ENCODE assay signal across 11 cellular contexts in the genomic region with DNA sequence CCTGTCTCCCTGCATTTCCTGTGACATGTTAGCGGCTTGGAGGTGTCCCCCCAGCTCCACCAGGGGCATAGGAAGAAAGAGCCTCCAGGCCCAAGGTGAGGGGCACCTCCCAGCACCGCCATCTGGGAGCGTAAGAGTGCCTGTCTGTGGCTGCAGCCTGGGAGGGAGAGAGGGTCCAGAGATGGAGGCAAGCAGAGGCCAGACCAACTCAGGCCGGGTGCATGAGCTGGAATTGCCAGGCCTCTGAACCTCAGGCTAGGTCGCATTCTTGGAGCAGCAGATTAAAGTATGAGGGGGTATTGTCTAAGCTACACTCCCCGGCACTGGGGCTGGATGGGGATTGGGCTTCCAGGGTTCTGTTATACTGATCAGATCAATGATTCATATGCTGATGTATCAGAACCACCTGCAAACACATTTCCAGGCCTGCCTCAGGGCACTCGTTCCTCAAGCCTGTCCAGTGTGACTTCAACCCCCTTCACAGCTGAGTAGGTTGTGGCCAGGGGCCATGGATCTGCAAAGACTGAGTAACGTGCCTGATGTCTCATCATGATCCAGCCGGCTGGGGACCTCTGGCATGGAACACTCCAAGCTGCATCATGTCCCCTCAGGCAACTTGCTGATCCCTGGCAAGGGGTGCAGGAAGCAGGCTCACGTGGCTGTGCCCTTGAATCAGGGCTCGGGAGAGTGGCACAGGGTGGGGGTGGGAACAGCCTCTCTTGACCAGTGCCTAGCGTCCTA.
A peak's percentile ranks its signal among the peaks of the same experiment; 100 is the strongest.
DNase-seq lines count a peak whose midpoint lies in the region; ATAC-seq, FAIRE-seq and TF ChIP-seq lines count a peak whose summit lies in the region.
"Had no signal": no experiment of that assay in that cellular context is flagged by ENCODE, and none has a peak within 500 bp of the region (broad histone marks: within the 10 kb centered on the region; RNA-seq: fewer than 3 reads in every experiment).

No MANE protein-coding gene starts in this region.

- H3K79me2 ChIP-seq in OCI-LY7 (ENCODE audit: insufficient read depth, low read depth, low read length): no peaks in the 10 kb centered on the region

- H3K9me2 ChIP-seq in OCI-LY7 (ENCODE audit: insufficient read depth, low read length): no peaks in the 10 kb centered on the region

- H3K4me1 ChIP-seq in gastrocnemius medialis: peaks cover 35 to 66% of the 10 kb centered on the region in 2 donors
- H3K4me1 ChIP-seq in OCI-LY7 (ENCODE audit: insufficient read depth, low read length, poor library complexity, severe bottlenecking): peaks cover 9% of the 10 kb centered on the region

- no TSS peak for BruUV-seq in OCI-LY7 (replicated peaks; lab: Mats Ljungman, UMichigan)

- TF ChIP-seq POLR2A in gastrocnemius medialis (IDR thresholded peaks at IDR 0.05) (no peak), GM12891 (IDR thresholded peaks at IDR 0.05; ENCODE audit: low read depth, low read length) (no peak)

- no peak for FAIRE-seq in GM12891 (lab: Jason Lieb, UNC)

- ATAC-seq in esophagus mucosa (peak; percentile 48), gastrocnemius medialis (no peak), GM18520 (IDR thresholded peaks at IDR 0.05; ENCODE audit: unreplicated experiment) (no peak)

- intact Hi-C loops in gastrocnemius medialis (cut with DNase I; ENCODE audit: low total_unique reads) (loop anchor here (2.0 kb wide), 2 partner anchors 27 to 39 kb away; no protein-coding TSS in a partner anchor), OCI-LY7 (cut with micrococcal nuclease; ENCODE audit: unreplicated experiment) (no loop called here)

- H4K20me1 ChIP-seq in OCI-LY7 (ENCODE audit: insufficient read depth, low read length): no peaks in the 10 kb centered on the region; the same call in 1 of the 2 replicates

- no peak overlapping the region for H3K4me3 ChIP-seq in gastrocnemius medialis
- H3K4me3 ChIP-seq in OCI-LY7 (ENCODE audit: low read depth, low read length, poor library complexity, severe bottlenecking): no peak overlapping the region
- H3K4me3 ChIP-seq: SK-N-MC had no signal

- H2AFZ ChIP-seq in OCI-LY7 (ENCODE audit: low read length): no peak overlapping the region

- POLR2A ChIA-PET in RWPE1 (lab: Yijun Ruan, JAX; ENCODE audit: low non-redundant PET): interaction anchor here (1.2 kb wide), 1 partner anchor 130 kb away, joined by 4 read pairs; a partner anchor contains a TSS
- POLR2A ChIA-PET in OCI-LY7 (lab: Charles Lee): no interaction called here

- TF ChIP-seq CTCF in RWPE1 (conservative IDR thresholded peaks at IDR 0.05; ENCODE audit: low read depth): no peak
- no peak for TF ChIP-seq CTCF in gastrocnemius medialis (IDR thresholded peaks at IDR 0.05 in 4 of 5, conservative IDR thresholded peaks at IDR 0.05 in 1 of 5)
- no peak for TF ChIP-seq CTCF in OCI-LY7 (conservative IDR thresholded peaks at IDR 0.05; ENCODE audit: low read length)

- DNase-seq in GM04504 (ENCODE audit: low read depth): peak; percentile 71
- peak; percentile 86 for DNase-seq in RWPE1 (ENCODE audit: low spot score)
- peak in 1 of 2 donors; percentile 32 for DNase-seq in gastrocnemius medialis
- DNase-seq in iPS-NIHi11 (ENCODE audit: low spot score): no peak
- DNase-seq in OCI-LY7 (ENCODE audit: low spot score): no peak
- no peak for DNase-seq in GM12891 (ENCODE audit: insufficient read length, low spot score)
- DNase-seq: retina, substantia nigra had no signal

- CTCF ChIA-PET in RWPE1 (lab: Yijun Ruan, JAX) (interaction anchor here (0.7 to 1.4 kb wide), 4 partner anchors 12 to 945 kb away, joined by 3 to 6 read pairs (median 4); no protein-coding TSS in a partner anchor), OCI-LY7 (lab: Charles Lee; ENCODE audit: unreplicated experiment) (no interaction called here)

- in situ Hi-C loops in gastrocnemius medialis (cut with MboI; ENCODE audit: low sequenced_read_pairs in 4 of 4): no loop called here

- H3K27me3 ChIP-seq in gastrocnemius medialis: no peaks in the 10 kb centered on the region

- H3K27ac ChIP-seq in RWPE1: peak overlapping the region; percentile 88
- peak overlapping the region; percentile 80 to 91 (median 82) for H3K27ac ChIP-seq in gastrocnemius medialis
- no peak overlapping the region for H3K27ac ChIP-seq in OCI-LY7 (ENCODE audit: low read depth, low read length, poor library complexity, severe bottlenecking)
- H3K27ac ChIP-seq: SK-N-MC had no signal

- H3K36me3 ChIP-seq in gastrocnemius medialis (no peaks in the 10 kb centered on the region), OCI-LY7 (ENCODE audit: insufficient read depth, low read length) (no peaks in the 10 kb centered on the region)

- H3K9me3 ChIP-seq in gastrocnemius medialis (peaks cover 0 to 3% (median 0%) of the 10 kb centered on the region in 3 donors), OCI-LY7 (ENCODE audit: low read length) (no peaks in the 10 kb centered on the region)

- H3K4me2 ChIP-seq in OCI-LY7 (ENCODE audit: low read length): no peak overlapping the region

TF ChIP-seq in GM12891, 5 proteins besides CTCF, POLR2A, EP300 and RAD21:
- TF ChIP-seq POLR2AphosphoS5 (IDR thresholded peaks at IDR 0.05; ENCODE audit: low read depth, low read length): no peak
- no peak for TF ChIP-seq SPI1 (IDR thresholded peaks at IDR 0.05; ENCODE audit: low read depth, low read length)
- TF ChIP-seq TAF1 (IDR thresholded peaks at IDR 0.05; ENCODE audit: low read depth, low read length): no peak
- no peak for TF ChIP-seq POU2F2 (IDR thresholded peaks at IDR 0.05; ENCODE audit: low read depth, low read length)
- TF ChIP-seq PAX5 (IDR thresholded peaks at IDR 0.05; ENCODE audit: insufficient read depth, low read length, severe bottlenecking): no peak

Comparison
In these comparisons a context has a peak if more than half of its experiments do, and no peak if none do; other contexts are left out.
1. DNase-seq: peak in GM04504 (single experiment) and RWPE1 (single experiment); none in iPS-NIHi11 (single experiment), OCI-LY7 (single experiment) and GM12891 (single experiment).